In the genomic region with DNA sequence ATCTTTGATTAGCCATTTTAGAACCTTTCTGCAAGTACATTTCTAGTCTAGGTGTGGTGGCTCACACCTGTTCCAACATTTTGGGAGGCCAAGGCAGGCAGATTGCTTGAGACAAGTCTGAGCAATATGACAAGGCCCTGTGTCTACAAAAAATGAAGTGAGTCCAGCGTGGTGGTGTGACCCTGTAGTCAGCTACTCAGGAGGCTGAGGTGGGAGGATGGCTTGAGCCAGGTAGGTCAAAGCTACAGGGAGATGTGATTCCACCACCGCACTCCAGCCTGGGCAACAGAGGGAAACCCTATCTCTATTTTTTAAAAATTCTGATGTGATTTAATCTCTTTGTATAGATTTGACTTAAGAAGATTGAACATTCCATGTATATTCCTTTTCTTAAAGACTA, we compare ENCODE assay signal across 2 cellular contexts.
A peak's percentile ranks its signal among the peaks of the same experiment; 100 is the strongest.
TF ChIP-seq lines count a peak whose summit lies in the region.

No MANE protein-coding gene starts in this region.

TF ChIP-seq in GM23338, 12 proteins besides CTCF, POLR2A, EP300 and RAD21:
- TF ChIP-seq, protein P1, sequence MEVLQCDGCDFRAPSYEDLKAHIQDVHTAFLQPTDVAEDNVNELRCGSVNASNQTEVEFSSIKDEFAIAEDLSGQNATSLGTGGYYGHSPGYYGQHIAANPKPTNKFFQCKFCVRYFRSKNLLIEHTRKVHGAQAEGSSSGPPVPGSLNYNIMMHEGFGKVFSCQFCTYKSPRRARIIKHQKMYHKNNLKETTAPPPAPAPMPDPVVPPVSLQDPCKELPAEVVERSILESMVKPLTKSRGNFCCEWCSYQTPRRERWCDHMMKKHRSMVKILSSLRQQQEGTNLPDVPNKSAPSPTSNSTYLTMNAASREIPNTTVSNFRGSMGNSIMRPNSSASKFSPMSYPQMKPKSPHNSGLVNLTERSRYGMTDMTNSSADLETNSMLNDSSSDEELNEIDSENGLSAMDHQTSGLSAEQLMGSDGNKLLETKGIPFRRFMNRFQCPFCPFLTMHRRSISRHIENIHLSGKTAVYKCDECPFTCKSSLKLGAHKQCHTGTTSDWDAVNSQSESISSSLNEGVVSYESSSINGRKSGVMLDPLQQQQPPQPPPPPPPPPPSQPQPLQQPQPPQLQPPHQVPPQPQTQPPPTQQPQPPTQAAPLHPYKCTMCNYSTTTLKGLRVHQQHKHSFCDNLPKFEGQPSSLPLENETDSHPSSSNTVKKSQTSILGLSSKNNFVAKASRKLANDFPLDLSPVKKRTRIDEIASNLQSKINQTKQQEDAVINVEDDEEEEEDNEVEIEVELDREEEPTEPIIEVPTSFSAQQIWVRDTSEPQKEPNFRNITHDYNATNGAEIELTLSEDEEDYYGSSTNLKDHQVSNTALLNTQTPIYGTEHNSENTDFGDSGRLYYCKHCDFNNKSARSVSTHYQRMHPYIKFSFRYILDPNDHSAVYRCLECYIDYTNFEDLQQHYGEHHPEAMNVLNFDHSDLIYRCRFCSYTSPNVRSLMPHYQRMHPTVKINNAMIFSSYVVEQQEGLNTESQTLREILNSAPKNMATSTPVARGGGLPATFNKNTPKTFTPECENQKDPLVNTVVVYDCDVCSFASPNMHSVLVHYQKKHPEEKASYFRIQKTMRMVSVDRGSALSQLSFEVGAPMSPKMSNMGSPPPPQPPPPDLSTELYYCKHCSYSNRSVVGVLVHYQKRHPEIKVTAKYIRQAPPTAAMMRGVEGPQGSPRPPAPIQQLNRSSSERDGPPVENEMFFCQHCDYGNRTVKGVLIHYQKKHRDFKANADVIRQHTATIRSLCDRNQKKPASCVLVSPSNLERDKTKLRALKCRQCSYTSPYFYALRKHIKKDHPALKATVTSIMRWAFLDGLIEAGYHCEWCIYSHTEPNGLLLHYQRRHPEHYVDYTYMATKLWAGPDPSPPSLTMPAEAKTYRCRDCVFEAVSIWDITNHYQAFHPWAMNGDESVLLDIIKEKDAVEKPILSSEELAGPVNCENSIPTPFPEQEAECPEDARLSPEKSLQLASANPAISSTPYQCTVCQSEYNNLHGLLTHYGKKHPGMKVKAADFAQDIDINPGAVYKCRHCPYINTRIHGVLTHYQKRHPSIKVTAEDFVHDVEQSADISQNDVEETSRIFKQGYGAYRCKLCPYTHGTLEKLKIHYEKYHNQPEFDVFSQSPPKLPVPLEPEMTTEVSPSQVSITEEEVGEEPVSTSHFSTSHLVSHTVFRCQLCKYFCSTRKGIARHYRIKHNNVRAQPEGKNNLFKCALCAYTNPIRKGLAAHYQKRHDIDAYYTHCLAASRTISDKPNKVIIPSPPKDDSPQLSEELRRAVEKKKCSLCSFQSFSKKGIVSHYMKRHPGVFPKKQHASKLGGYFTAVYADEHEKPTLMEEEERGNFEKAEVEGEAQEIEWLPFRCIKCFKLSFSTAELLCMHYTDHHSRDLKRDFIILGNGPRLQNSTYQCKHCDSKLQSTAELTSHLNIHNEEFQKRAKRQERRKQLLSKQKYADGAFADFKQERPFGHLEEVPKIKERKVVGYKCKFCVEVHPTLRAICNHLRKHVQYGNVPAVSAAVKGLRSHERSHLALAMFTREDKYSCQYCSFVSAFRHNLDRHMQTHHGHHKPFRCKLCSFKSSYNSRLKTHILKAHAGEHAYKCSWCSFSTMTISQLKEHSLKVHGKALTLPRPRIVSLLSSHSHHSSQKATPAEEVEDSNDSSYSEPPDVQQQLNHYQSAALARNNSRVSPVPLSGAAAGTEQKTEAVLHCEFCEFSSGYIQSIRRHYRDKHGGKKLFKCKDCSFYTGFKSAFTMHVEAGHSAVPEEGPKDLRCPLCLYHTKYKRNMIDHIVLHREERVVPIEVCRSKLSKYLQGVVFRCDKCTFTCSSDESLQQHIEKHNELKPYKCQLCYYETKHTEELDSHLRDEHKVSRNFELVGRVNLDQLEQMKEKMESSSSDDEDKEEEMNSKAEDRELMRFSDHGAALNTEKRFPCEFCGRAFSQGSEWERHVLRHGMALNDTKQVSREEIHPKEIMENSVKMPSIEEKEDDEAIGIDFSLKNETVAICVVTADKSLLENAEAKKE (CRISPR knock-in tag; IDR thresholded peaks at IDR 0.05): no peak
- peak; percentile 41; the same call in 1 of the 2 replicates for TF ChIP-seq POLR2AphosphoS5 (IDR thresholded peaks at IDR 0.05; ENCODE audit: low read depth)

TF ChIP-seq in WTC11, 78 proteins besides CTCF, POLR2A, EP300 and RAD21 (continued from another document):
- no peak for TF ChIP-seq PRDM15 (CRISPR knock-in tag; IDR thresholded peaks at IDR 0.05)
- no peak for TF ChIP-seq RORB (CRISPR knock-in tag; IDR thresholded peaks at IDR 0.05)
- TF ChIP-seq ZBTB43 (CRISPR knock-in tag; IDR thresholded peaks at IDR 0.05): no peak
- no peak for TF ChIP-seq GABPB1 (CRISPR knock-in tag; IDR thresholded peaks at IDR 0.05)
- TF ChIP-seq ZNF263 (CRISPR knock-in tag; IDR thresholded peaks at IDR 0.05; ENCODE audit: low read depth): no peak
- TF ChIP-seq ZMAT4 (CRISPR knock-in tag; IDR thresholded peaks at IDR 0.05): peak; percentile 85; the same call in 1 of the 2 replicates
- TF ChIP-seq CBFB (CRISPR knock-in tag; IDR thresholded peaks at IDR 0.05; ENCODE audit: low read depth): no peak
- TF ChIP-seq, protein P2, sequence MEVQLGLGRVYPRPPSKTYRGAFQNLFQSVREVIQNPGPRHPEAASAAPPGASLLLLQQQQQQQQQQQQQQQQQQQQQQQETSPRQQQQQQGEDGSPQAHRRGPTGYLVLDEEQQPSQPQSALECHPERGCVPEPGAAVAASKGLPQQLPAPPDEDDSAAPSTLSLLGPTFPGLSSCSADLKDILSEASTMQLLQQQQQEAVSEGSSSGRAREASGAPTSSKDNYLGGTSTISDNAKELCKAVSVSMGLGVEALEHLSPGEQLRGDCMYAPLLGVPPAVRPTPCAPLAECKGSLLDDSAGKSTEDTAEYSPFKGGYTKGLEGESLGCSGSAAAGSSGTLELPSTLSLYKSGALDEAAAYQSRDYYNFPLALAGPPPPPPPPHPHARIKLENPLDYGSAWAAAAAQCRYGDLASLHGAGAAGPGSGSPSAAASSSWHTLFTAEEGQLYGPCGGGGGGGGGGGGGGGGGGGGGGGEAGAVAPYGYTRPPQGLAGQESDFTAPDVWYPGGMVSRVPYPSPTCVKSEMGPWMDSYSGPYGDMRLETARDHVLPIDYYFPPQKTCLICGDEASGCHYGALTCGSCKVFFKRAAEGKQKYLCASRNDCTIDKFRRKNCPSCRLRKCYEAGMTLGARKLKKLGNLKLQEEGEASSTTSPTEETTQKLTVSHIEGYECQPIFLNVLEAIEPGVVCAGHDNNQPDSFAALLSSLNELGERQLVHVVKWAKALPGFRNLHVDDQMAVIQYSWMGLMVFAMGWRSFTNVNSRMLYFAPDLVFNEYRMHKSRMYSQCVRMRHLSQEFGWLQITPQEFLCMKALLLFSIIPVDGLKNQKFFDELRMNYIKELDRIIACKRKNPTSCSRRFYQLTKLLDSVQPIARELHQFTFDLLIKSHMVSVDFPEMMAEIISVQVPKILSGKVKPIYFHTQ (CRISPR knock-in tag; IDR thresholded peaks at IDR 0.05): no peak
- TF ChIP-seq PRRX2 (CRISPR knock-in tag; IDR thresholded peaks at IDR 0.05): no peak
- TF ChIP-seq IRF2 (CRISPR knock-in tag; IDR thresholded peaks at IDR 0.05; ENCODE audit: borderline replicate concordance, low read depth): no peak
- TF ChIP-seq SP1 (CRISPR knock-in tag; conservative IDR thresholded peaks at IDR 0.05): no peak
TF ChIP-seq in WTC11: peak in this region for 2.
